ENCODE assay signal across 16 cellular contexts in genomic region chr1:88698140-88698539, GRCh38. TPM values are rescaled to one million over a fixed set of nuclear protein-coding genes. Genes with fewer than 3 reads are reported as not detected.
DNase-seq lines count a peak whose midpoint lies in the region; ATAC-seq and TF ChIP-seq lines count a peak whose summit lies in the region.
"Had no signal": no experiment of that assay in that cellular context is flagged by ENCODE, and none has a peak within 500 bp of the region (broad histone marks: within the 10 kb centered on the region; RNA-seq: fewer than 3 reads in every experiment).

No MANE protein-coding gene starts in this region.

- H3K4me3 ChIP-seq in neuronal stem cell (ENCODE audit: low read length in 2 of 2) = no peak overlapping the region
- H3K4me3 ChIP-seq: uterus had no signal

- H3K4ac ChIP-seq in neuronal stem cell (ENCODE audit: low read length) = no peak overlapping the region

- peaks cover 0 to 15% of the 10 kb centered on the region in 2 donors for H3K9me3 ChIP-seq in neuronal stem cell (replicated peaks in 1 of 2; ENCODE audit: control insufficient read depth in 2 of 2, insufficient read depth in 1 of 2, low read depth in 1 of 2, low read length in 2 of 2)
- H3K9me3 ChIP-seq: uterus had no signal

- WGBS in neuronal stem cell (ENCODE audit: extremely low coverage in 2 of 2, insufficient read length in 2 of 2, insufficient replicate concordance in 1 of 2), 2 donors = no CpG with 5 or more reads among the region's 2 CpGs

- DNase-seq in CD14-positive monocyte (ENCODE audit: low spot score) (no peak), HFFc6 (no peak), memory B cell (ENCODE audit: low spot score in 2 of 2) (no peak), neuronal stem cell (ENCODE audit: low spot score) (no peak), NCI-H2196 treated with DMSO at 0.1 percent for 48 hours (lab: John Stamatoyannopoulos, UW; ENCODE audit: unreplicated experiment) (no peak)
- no peak for DNase-seq in activated CD4-positive, alpha-beta T cell treated with anti-CD3 and anti-CD28 coated beads for 1 hour
- DNase-seq in stimulated activated CD4-positive, alpha-beta T cell treated with anti-CD3 and anti-CD28 coated beads, Interleukin-1b, Interleukin-23, amount 100 ng/mL, for 48 hours = no peak
- DNase-seq: GDM1; immature natural killer cell; NCI-H187 treated with DMSO at 0.1 percent for 48 hours; NCI-H748 treated with DMSO at 0.1 percent for 48 hours; stimulated activated CD4-positive, alpha-beta T cell treated with anti-CD3 and anti-CD28 coated beads, Interleukin-4, amount 100 ng/mL, for 24 hours; uterus had no signal

- peak overlapping the region in 6 of 7 donors; percentile 8 to 81 (median 62) for H3K27ac Mint-ChIP-seq in CD14-positive monocyte
- peak overlapping the region; percentile 20 for H3K27ac Mint-ChIP-seq in HFFc6
- H3K27ac Mint-ChIP-seq in brain = peak overlapping the region in 3 of 5 experiments; percentile 6 to 67 (median 35)
- peak overlapping the region; percentile 36 for H3K27ac Mint-ChIP-seq in memory B cell
- H3K27ac Mint-ChIP-seq: activated naive CD4-positive, alpha-beta T cell treated with anti-CD3 and anti-CD28 coated beads, Interleukin-2, amount 50 U/mL, for 24 hours; stimulated activated effector memory CD8-positive, alpha-beta T cell treated with anti-CD3 and anti-CD28 coated beads, Interleukin-12 subunit alpha, Interleukin-12 subunit beta, amount 100 ng/mL, for 72 hours had no signal

- peaks cover 2% of the 10 kb centered on the region for H3K79me1 ChIP-seq in neuronal stem cell (ENCODE audit: low read depth, low read length)

- H2BK12ac ChIP-seq in neuronal stem cell (ENCODE audit: low read length) = no peak overlapping the region

- intact Hi-C loops in CD14-positive monocyte (cut with micrococcal nuclease) = no loop called here

- H3K27ac ChIP-seq in neuronal stem cell (replicated peaks; ENCODE audit: low read length) = no peak overlapping the region
- H3K27ac ChIP-seq: uterus had no signal

- H3K36me3 ChIP-seq in neuronal stem cell (replicated peaks in 1 of 2; ENCODE audit: control insufficient read depth in 2 of 2, insufficient read depth in 2 of 2, low read length in 2 of 2) = peaks cover 2 to 21% of the 10 kb centered on the region in 2 donors
- H3K36me3 ChIP-seq: uterus had no signal

- no peak overlapping the region for H3K18ac ChIP-seq in neuronal stem cell (ENCODE audit: low read length)

- H3K36me3 Mint-ChIP-seq in CD14-positive monocyte (peaks cover 15 to 22% of the 10 kb centered on the region in 2 donors), HFFc6 (ENCODE audit: low read depth) (peaks cover 9% of the 10 kb centered on the region), brain (peaks cover 48% of the 10 kb centered on the region), memory B cell (peaks cover 9% of the 10 kb centered on the region)

- H3K23ac ChIP-seq in neuronal stem cell (ENCODE audit: low read depth, low read length, poor library complexity) = no peak overlapping the region

- H3K4me1 ChIP-seq in neuronal stem cell (ENCODE audit: control insufficient read depth in 2 of 2, insufficient read depth in 1 of 2, low read depth in 1 of 2, low read length in 2 of 2) = no peaks in the 10 kb centered on the region
- H3K4me1 ChIP-seq: uterus had no signal

- H3K14ac ChIP-seq in neuronal stem cell (ENCODE audit: low read length) = no peak overlapping the region

- H3K4me2 ChIP-seq in neuronal stem cell (ENCODE audit: insufficient read depth, low read length, poor library complexity, severe bottlenecking) = no peak overlapping the region

- no peak overlapping the region for H3K4me3 Mint-ChIP-seq in CD14-positive monocyte
- peak overlapping the region; percentile 8; the same call in 1 of the 2 replicates for H3K4me3 Mint-ChIP-seq in HFFc6
- H3K4me3 Mint-ChIP-seq in brain = no peak overlapping the region
- H3K4me3 Mint-ChIP-seq in memory B cell = no peak overlapping the region
- H3K4me3 Mint-ChIP-seq: activated naive CD4-positive, alpha-beta T cell treated with anti-CD3 and anti-CD28 coated beads, Interleukin-2, amount 50 U/mL, for 24 hours; immature natural killer cell; stimulated activated effector memory CD8-positive, alpha-beta T cell treated with anti-CD3 and anti-CD28 coated beads, Interleukin-12 subunit alpha, Interleukin-12 subunit beta, amount 100 ng/mL, for 72 hours had no signal

- peaks cover 57% of the 10 kb centered on the region for H3K4me1 Mint-ChIP-seq in CD14-positive monocyte
- H3K4me1 Mint-ChIP-seq in HFFc6 (ENCODE audit: low read depth) = peaks cover 57% of the 10 kb centered on the region
- peaks cover 52% of the 10 kb centered on the region for H3K4me1 Mint-ChIP-seq in brain
- peaks cover 31% of the 10 kb centered on the region for H3K4me1 Mint-ChIP-seq in memory B cell

- no peaks in the 10 kb centered on the region for H3K9me3 Mint-ChIP-seq in CD14-positive monocyte
- H3K9me3 Mint-ChIP-seq in HFFc6 = no peaks in the 10 kb centered on the region
- peaks cover 0 to 3% (median 0%) of the 10 kb centered on the region in 5 experiments for H3K9me3 Mint-ChIP-seq in brain
- no peaks in the 10 kb centered on the region for H3K9me3 Mint-ChIP-seq in memory B cell
- H3K9me3 Mint-ChIP-seq: activated naive CD4-positive, alpha-beta T cell treated with anti-CD3 and anti-CD28 coated beads, Interleukin-2, amount 50 U/mL, for 24 hours; immature natural killer cell; stimulated activated effector memory CD8-positive, alpha-beta T cell treated with anti-CD3 and anti-CD28 coated beads, Interleukin-12 subunit alpha, Interleukin-12 subunit beta, amount 100 ng/mL, for 72 hours had no signal

- no peak overlapping the region for H4K8ac ChIP-seq in neuronal stem cell (ENCODE audit: low read depth, low read length)

- H3K27me3 Mint-ChIP-seq in CD14-positive monocyte (ENCODE audit: low read depth in 3 of 3) = peaks cover 0 to 5% (median 0%) of the 10 kb centered on the region in 3 donors
- H3K27me3 Mint-ChIP-seq in HFFc6 (ENCODE audit: insufficient read depth) = no peaks in the 10 kb centered on the region; the same call in 1 of the 2 replicates
- H3K27me3 Mint-ChIP-seq in brain = no peaks in the 10 kb centered on the region
- no peaks in the 10 kb centered on the region for H3K27me3 Mint-ChIP-seq in memory B cell
- H3K27me3 Mint-ChIP-seq: activated naive CD4-positive, alpha-beta T cell treated with anti-CD3 and anti-CD28 coated beads, Interleukin-2, amount 50 U/mL, for 24 hours had no signal

- no peak overlapping the region for H2AFZ ChIP-seq in neuronal stem cell (ENCODE audit: low read length)

- no peaks in the 10 kb centered on the region for H3K27me3 ChIP-seq in neuronal stem cell (ENCODE audit: control insufficient read depth in 3 of 3, insufficient read depth in 3 of 3, low read depth in 1 of 3, low read length in 3 of 3)
- H3K27me3 ChIP-seq: uterus had no signal

- H2BK15ac ChIP-seq in neuronal stem cell (ENCODE audit: low read length) = no peak overlapping the region

- H3K9ac ChIP-seq in neuronal stem cell (ENCODE audit: low read depth, low read length, poor library complexity) = no peak overlapping the region

- ATAC-seq in memory B cell (ENCODE audit: low read depth) = no peak
- ATAC-seq: stimulated activated effector memory CD8-positive, alpha-beta T cell treated with anti-CD3 and anti-CD28 coated beads, Interleukin-12 subunit alpha, Interleukin-12 subunit beta, amount 100 ng/mL, for 72 hours had no signal

- no peak overlapping the region for H2BK120ac ChIP-seq in neuronal stem cell (ENCODE audit: low read depth, low read length)

- H2AK5ac ChIP-seq in neuronal stem cell (ENCODE audit: low read depth, low read length) = no peak overlapping the region

- H4K91ac ChIP-seq in neuronal stem cell (ENCODE audit: low read depth, low read length, poor library complexity) = no peak overlapping the region

- no peak for TF ChIP-seq CTCF in CD14-positive monocyte (IDR thresholded peaks at IDR 0.05)
- TF ChIP-seq CTCF in HFFc6 (IDR thresholded peaks at IDR 0.05) = no peak
- no peak for TF ChIP-seq CTCF in brain (conservative IDR thresholded peaks at IDR 0.05)

- H2BK5ac ChIP-seq in neuronal stem cell (ENCODE audit: low read length) = no peak overlapping the region

RNA-seq across cellular contexts. Expression of gene PKN2, which starts 14.1 kb away (rescaled TPM):
- polyA plus RNA-seq in CD14-positive monocyte (1 to 10 TPM; 6.9 to 8.7 TPM), brain (ENCODE audit: insufficient read depth, low read depth, low replicate concordance) (5.1 TPM)
- 10 to 100 TPM; 32.4 to 43.6 (median 35.7) TPM for total RNA-seq in HFFc6 (2021; fragmentation: NEBNext Ultra II Directional; extraction: Animal tissue kit (Norgen Biotek cat#: 25700))
- polyA plus RNA-seq in neuronal stem cell (2013, experiment 1 of 2) = 23.8 TPM
- polyA plus RNA-seq in neuronal stem cell (2013, experiment 2 of 2) = 23.0 TPM
